34 cellular contexts compared by ENCODE assay signal in genomic region chr7:67610897-67611296, GRCh38.
"Had no signal": no experiment of that assay in that cellular context is flagged by ENCODE, and none has a peak within 500 bp of the region (broad histone marks: within the 10 kb centered on the region; RNA-seq: fewer than 3 reads in every experiment).

No MANE protein-coding gene starts in this region.

- H3K36me3 ChIP-seq: MG63 had no signal

- DNase-seq: Karpas-422, Kasumi-1, MG63, MM.1S, MV-4-11, NCI-H1048, NCI-H1092, NCI-H1092 treated with DMSO at 0.1 percent for 48 hours, NCI-H1105, NCI-H1105 treated with DMSO at 0.1 percent for 48 hours, NCI-H1417, NCI-H1417 treated with DMSO at 0.1 percent for 48 hours, NCI-H1436, NCI-H1436 treated with DMSO at 0.1 percent for 48 hours, NCI-H146, NCI-H1694, NCI-H1694 treated with DMSO at 0.1 percent for 48 hours, NCI-H187, NCI-H187 treated with DMSO at 0.1 percent for 48 hours, NCI-H1930, NCI-H2029, NCI-H2029 treated with DMSO at 0.1 percent for 48 hours, NCI-H2081, NCI-H2081 treated with DMSO at 0.1 percent for 48 hours, NCI-H2107, NCI-H2171, NCI-H2171 treated with DMSO at 0.1 percent for 48 hours, NCI-H2227 treated with DMSO at 0.1 percent for 48 hours, NCI-H226, NCI-H345, NCI-H446, NCI-H446 treated with DMSO at 0.1 percent for 48 hours, NCI-H510A, NCI-H510A treated with DMSO at 0.1 percent for 48 hours had no signal

- H3K4me3 ChIP-seq: MG63 had no signal

- H3K9me3 ChIP-seq: MG63 had no signal

- H3K27me3 ChIP-seq: MG63 had no signal
